In the genomic region with DNA sequence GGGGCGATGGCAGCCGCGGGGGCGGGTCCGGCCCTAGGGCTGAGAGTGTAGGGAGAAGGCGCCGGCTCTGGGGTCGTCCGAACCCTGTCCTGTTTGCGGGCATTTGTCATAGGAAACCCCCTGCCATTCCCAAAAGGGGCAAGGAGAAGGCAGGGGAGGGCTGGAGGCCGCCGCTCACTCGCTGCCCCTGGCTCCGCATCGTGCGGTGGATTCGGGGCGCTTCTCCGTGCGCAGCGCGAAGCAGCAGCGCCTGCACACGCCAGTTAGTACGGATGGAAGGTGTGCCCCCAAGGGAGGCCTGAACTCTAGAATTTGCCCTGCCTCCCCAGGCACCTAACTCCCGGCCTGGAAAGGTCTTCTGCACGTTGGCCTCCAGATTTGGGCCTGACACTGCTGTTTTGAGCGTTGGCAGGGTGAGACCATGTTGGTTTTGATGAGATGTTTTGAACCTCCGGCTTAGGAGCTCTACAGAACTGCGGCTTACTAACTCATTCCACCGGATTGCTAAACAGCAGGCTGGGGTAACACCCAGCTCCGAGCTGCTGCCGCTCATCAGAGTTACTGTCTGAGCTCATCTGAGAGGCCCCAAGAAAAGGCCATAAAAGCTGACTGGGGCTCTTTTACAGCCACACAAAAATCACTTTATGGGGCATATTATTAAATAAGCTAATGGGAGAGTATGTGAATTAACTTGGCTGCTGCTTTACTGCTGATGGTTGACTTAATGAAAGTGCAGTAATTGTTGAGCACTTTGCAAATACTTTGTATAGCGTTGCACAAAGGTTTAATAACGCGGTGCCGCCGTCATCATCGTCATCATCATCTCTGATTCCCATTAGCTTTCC, we compare ENCODE assay signal across 8 cellular contexts. TPM values are rescaled to one million over a fixed set of nuclear protein-coding genes. Genes with fewer than 3 reads are reported as not detected.
A peak's percentile ranks its signal among the peaks of the same experiment; 100 is the strongest.
DNase-seq lines count a peak whose midpoint lies in the region; ATAC-seq and TF ChIP-seq lines count a peak whose summit lies in the region.

No MANE protein-coding gene starts in this region.

- no peaks in the 10 kb centered on the region for H3K9me3 ChIP-seq in PC-9 (ENCODE audit: insufficient read depth, low read depth)

- ATAC-seq in GM21529 (IDR thresholded peaks at IDR 0.05; ENCODE audit: unreplicated experiment) (peak; percentile 28), foreskin keratinocyte (peak; percentile 53), omental fat pad (ENCODE audit: low FRiP score) (peak; percentile 74)

- H3K9me2 ChIP-seq in PC-9 (ENCODE audit: insufficient read depth) = no peaks in the 10 kb centered on the region

- DNase-seq in Daoy (ENCODE audit: low read depth) = peak; percentile 42
- DNase-seq in LNCaP clone FGC (ENCODE audit: low read depth) = no peak
- DNase-seq in activated T-cell treated with anti-CD3 and anti-CD28 coated beads, Interleukin-2, amount 50 U/mL, for 48 hours = peak; percentile 65 to 68
- DNase-seq in foreskin keratinocyte = peak; percentile 33 to 67
- no peak for DNase-seq in omental fat pad (ENCODE audit: low spot score)
- DNase-seq in PC-9 = no peak
- DNase-seq in H4 (ENCODE audit: low spot score) = no peak

- no peak for TF ChIP-seq CTCF in LNCaP clone FGC (IDR thresholded peaks at IDR 0.05; ENCODE audit: control insufficient read depth, extremely low read depth, insufficient read depth)
- TF ChIP-seq CTCF in foreskin keratinocyte (conservative IDR thresholded peaks at IDR 0.05) = no peak
- TF ChIP-seq CTCF in omental fat pad (IDR thresholded peaks at IDR 0.05) = no peak
- TF ChIP-seq CTCF in PC-9 (conservative IDR thresholded peaks at IDR 0.05) = no peak

- no peaks in the 10 kb centered on the region for H3F3A ChIP-seq in PC-9 (ENCODE audit: insufficient read depth, low read depth)

- H3K4me3 ChIP-seq in LNCaP clone FGC (ENCODE audit: low read depth, low read length) (peak overlapping the region; percentile 63), PC-9 (no peak overlapping the region)

- H3K4me2 ChIP-seq in PC-9 = no peak overlapping the region

- H2AFZ ChIP-seq in PC-9 = no peak overlapping the region

- no TSS peak for BruUV-seq in PC-9 (replicated peaks; lab: Mats Ljungman, UMichigan)

- H3K36me3 ChIP-seq in PC-9 (ENCODE audit: low read depth) = no peaks in the 10 kb centered on the region

- H3K4me1 ChIP-seq in foreskin keratinocyte = no peaks in the 10 kb centered on the region
- no peaks in the 10 kb centered on the region for H3K4me1 ChIP-seq in PC-9 (replicated peaks; ENCODE audit: insufficient read depth)

- no peak overlapping the region for H3K27ac ChIP-seq in foreskin keratinocyte
- no peak overlapping the region for H3K27ac ChIP-seq in PC-9

- H3K27me3 ChIP-seq in foreskin keratinocyte (peaks cover 32% of the 10 kb centered on the region), PC-9 (ENCODE audit: insufficient read depth, low read depth) (peaks cover 36% of the 10 kb centered on the region)

- no peaks in the 10 kb centered on the region for H4K20me1 ChIP-seq in PC-9 (ENCODE audit: insufficient read depth)

- intact Hi-C loops in PC-9 (cut with micrococcal nuclease; ENCODE audit: unreplicated experiment) = no loop called here

- H3K79me2 ChIP-seq in PC-9 (ENCODE audit: low read depth) = no peaks in the 10 kb centered on the region

- POLR2A ChIA-PET in PC-9 (lab: Charles Lee; ENCODE audit: unreplicated experiment) = interaction anchor here (0.6 kb wide), 1 partner anchor 392 kb away, joined by 5 read pairs; no protein-coding TSS in a partner anchor

- CTCF ChIA-PET in PC-9 (lab: Charles Lee) = interaction anchor here (0.6 kb wide), 1 partner anchor 10 kb away, joined by 3 read pairs; no protein-coding TSS in a partner anchor

RNA-seq across cellular contexts. Expression of a gene that starts 1.0 kb away (rescaled TPM):
- total RNA-seq in Daoy (2014; rRNA removed; shearing (Covaris generic)) = 4.6 and 12.2 TPM in 2 replicates
- total RNA-seq in foreskin keratinocyte (7.5 and 9.4 TPM in 2 replicates), omental fat pad (10 to 100 TPM; 13.7 to 37.7 (median 26.0) TPM), PC-9 (2021) (not detected in 2 replicates)
- polyA plus RNA-seq in foreskin keratinocyte = 6.0 and 7.0 TPM in 2 replicates
- total RNA-seq in H4 (2014; rRNA removed; shearing (Covaris generic)) = 7.9 and 11.4 TPM in 2 replicates

Comparison
In these comparisons a context has a peak if more than half of its experiments do, and no peak if none do; other contexts are left out.
1. DNase-seq: peak in Daoy (single experiment), activated T-cell treated with anti-CD3 and anti-CD28 coated beads, Interleukin-2, amount 50 U/mL, for 48 hours (2 of 2) and foreskin keratinocyte (2 of 2); none in LNCaP clone FGC (single experiment), omental fat pad (single experiment), PC-9 (0 of 2) and H4 (single experiment).
2. Peak in every context shown above with its lines, with median percentiles within 50 percentile points of each other: ATAC-seq.